ENCODE assay signal across 16 cellular contexts in genomic region chr10:17427201-17427600, GRCh38. TPM values are rescaled to one million over a fixed set of nuclear protein-coding genes. Genes with fewer than 3 reads are reported as not detected.
"Had no signal": no experiment of that assay in that cellular context is flagged by ENCODE, and none has a peak within 500 bp of the region (broad histone marks: within the 10 kb centered on the region; RNA-seq: fewer than 3 reads in every experiment).

No MANE protein-coding gene starts in this region.

- H3K27ac ChIP-seq: adrenal gland, colonic mucosa, pancreas had no signal

- H3K27me3 ChIP-seq: colonic mucosa, heart left ventricle, pancreas had no signal

- H3K27ac Mint-ChIP-seq: memory B cell had no signal

- H3K36me3 Mint-ChIP-seq: memory B cell had no signal

- DNase-seq: activated CD4-positive, alpha-beta T cell treated with anti-CD3 and anti-CD28 coated beads for 1 hour; activated effector memory CD4-positive, alpha-beta T cell treated with Interleukin-2 at 50 U/mL for 16 hours; adrenal gland; colonic mucosa; effector CD4-positive, alpha-beta T cell; heart left ventricle; islet precursor cell; pancreas; stimulated activated CD4-positive, alpha-beta T cell treated with anti-CD3 and anti-CD28 coated beads, Interleukin-4, amount 100 ng/mL, for 1 hour; stimulated activated CD8-positive, alpha-beta memory T cell treated with anti-CD3 and anti-CD28 coated beads, Interleukin-4, amount 100 ng/mL, for 48 hours; stimulated activated naive CD8-positive, alpha-beta T cell treated with anti-CD3 and anti-CD28 coated beads, Interleukin-15, Interleukin-2, amounts not matched to agents 100 U/mL and 50 U/mL, for 24 hours had no signal

- H3K4me3 Mint-ChIP-seq: memory B cell had no signal

- H3K4me1 ChIP-seq: adrenal gland, colonic mucosa, pancreas had no signal

- H3K36me3 ChIP-seq: adrenal gland, colonic mucosa, heart left ventricle, pancreas had no signal

- H3K9me3 ChIP-seq: adrenal gland, colonic mucosa, heart left ventricle, pancreas had no signal

- H3K4me3 ChIP-seq: adrenal gland, colonic mucosa, heart left ventricle, pancreas had no signal

- FAIRE-seq: frontal cortex, pancreas had no signal

- ATAC-seq: heart left ventricle; left lobe of liver; pancreas; SK-N-SH treated with all-trans-retinoic acid at 6 μM for 48 hours; stimulated activated naive CD8-positive, alpha-beta T cell treated with anti-CD3 and anti-CD28 coated beads, Interleukin-15, Interleukin-2, amounts not matched to agents 100 U/mL and 50 U/mL, for 24 hours had no signal

- H3K9me3 Mint-ChIP-seq: memory B cell had no signal

RNA-seq across cellular contexts. Expression of gene ST8SIA6, which starts 27.2 kb away (rescaled TPM):
- total RNA-seq: activated CD8-positive, alpha-beta memory T cell treated with anti-CD3 and anti-CD28 coated beads for 36 hours had no signal
